ENCODE assay signal across 9 cellular contexts in genomic region chr9:113886471-113886870, GRCh38. TPM values are rescaled to one million over a fixed set of nuclear protein-coding genes. Genes with fewer than 3 reads are reported as not detected.
DNase-seq lines count a peak whose midpoint lies in the region; ATAC-seq and TF ChIP-seq lines count a peak whose summit lies in the region.
"Had no signal": no experiment of that assay in that cellular context is flagged by ENCODE, and none has a peak within 500 bp of the region (broad histone marks: within the 10 kb centered on the region; RNA-seq: fewer than 3 reads in every experiment).

No MANE protein-coding gene starts in this region.

- POLR2A ChIA-PET in SK-N-SH (lab: Yijun Ruan, JAX) = no interaction called here

- no peaks in the 10 kb centered on the region for H3K27me3 ChIP-seq in SK-N-SH (ENCODE audit: insufficient read depth)

- ATAC-seq in GM21367 (IDR thresholded peaks at IDR 0.05; ENCODE audit: unreplicated experiment) = peak; percentile 51
- ATAC-seq in GM21717 (IDR thresholded peaks at IDR 0.05; ENCODE audit: unreplicated experiment) = no peak
- no peak for ATAC-seq in HG03175 (IDR thresholded peaks at IDR 0.05; ENCODE audit: unreplicated experiment)

- peak overlapping the region; percentile 19 to 30; a peak in 3 of 4 replicates for H3K4me3 ChIP-seq in SK-N-SH (ENCODE audit: low read depth in 2 of 2, low read length in 1 of 2)
- H3K4me3 ChIP-seq in fibroblast of villous mesenchyme (ENCODE audit: low read depth, low read length) = peak overlapping the region; percentile 38
- H3K4me3 ChIP-seq in skeletal muscle cell (ENCODE audit: low read depth, low read length) = peak overlapping the region; percentile 28

- H4K20me1 ChIP-seq in SK-N-SH (ENCODE audit: insufficient read depth) = peaks cover 46% of the 10 kb centered on the region

- H3K4me1 ChIP-seq in SK-N-SH (ENCODE audit: control insufficient read depth in 1 of 2, insufficient read depth in 2 of 2, low read depth in 1 of 2, low read length in 1 of 2) = peaks cover 0 to 15% of the 10 kb centered on the region in 2 experiments; a peak in 2 of 4 replicates

- no peak for TF ChIP-seq EP300 in SK-N-SH (IDR thresholded peaks at IDR 0.05; ENCODE audit: borderline replicate concordance in 1 of 2, low read depth in 1 of 2, low read length in 1 of 2)

- peaks cover 8% of the 10 kb centered on the region for H3F3A ChIP-seq in SK-N-SH (replicated peaks; ENCODE audit: insufficient read depth)

- H2AFZ ChIP-seq in SK-N-SH (ENCODE audit: low read depth) = no peak overlapping the region

- WGBS in SK-N-SH (ENCODE audit: low lambda C conversion rate) = 27% methylated on average over 1 of the region's 1 CpG

- H3K79me2 ChIP-seq in SK-N-SH (ENCODE audit: insufficient read depth) = peaks cover 95% of the 10 kb centered on the region

- H3K4me2 ChIP-seq in SK-N-SH = peak overlapping the region; percentile 71

- no peak for TF ChIP-seq RAD21 in SK-N-SH (IDR thresholded peaks at IDR 0.05; ENCODE audit: low read length)

- DNase-seq in SK-N-SH (no peak), fibroblast of villous mesenchyme (ENCODE audit: low read depth) (peak; percentile 62), skeletal muscle cell (ENCODE audit: low read depth) (no peak), NCI-H2196 treated with DMSO at 0.1 percent for 48 hours (lab: John Stamatoyannopoulos, UW; ENCODE audit: unreplicated experiment) (no peak), midbrain (lab: John Stamatoyannopoulos, UW) (no peak)
- DNase-seq: NCI-H2081 treated with DMSO at 0.1 percent for 48 hours had no signal

- peaks cover 11 to 21% of the 10 kb centered on the region in 2 experiments for H3K36me3 ChIP-seq in SK-N-SH (replicated peaks in 1 of 2; ENCODE audit: control insufficient read depth in 1 of 2, insufficient read depth in 2 of 2, low read length in 1 of 2)

- 0 out of 2 replicates have a peak, but pooled peaks cover 13% of the 10 kb centered on the region for H3K9me3 ChIP-seq in SK-N-SH

- no peak overlapping the region; a peak in 1 of 4 replicates for H3K27ac ChIP-seq in SK-N-SH (ENCODE audit: low read depth in 2 of 2, low read length in 1 of 2)

- no peak overlapping the region for H3K9ac ChIP-seq in SK-N-SH

- H3K9me2 ChIP-seq in SK-N-SH = no peaks in the 10 kb centered on the region

- TF ChIP-seq CTCF in SK-N-SH (IDR thresholded peaks at IDR 0.05) = no peak
- no peak for TF ChIP-seq CTCF in fibroblast of villous mesenchyme (IDR thresholded peaks at IDR 0.05; ENCODE audit: insufficient read depth, low read depth, low read length)

- CTCF ChIA-PET in SK-N-SH (lab: Yijun Ruan, JAX) = interaction anchor here (0.9 kb wide), 1 partner anchor 9 kb away, joined by 5 read pairs; no protein-coding TSS in a partner anchor

TF ChIP-seq in SK-N-SH, 30 proteins besides CTCF, POLR2A, EP300 and RAD21:
- TF ChIP-seq FOXM1 (IDR thresholded peaks at IDR 0.05; ENCODE audit: low read depth) = no peak
- TF ChIP-seq RXRA (IDR thresholded peaks at IDR 0.05; ENCODE audit: borderline replicate concordance, low read depth) = no peak
- TF ChIP-seq YY1 (IDR thresholded peaks at IDR 0.05; ENCODE audit: low read depth) = no peak
- TF ChIP-seq SIN3A (IDR thresholded peaks at IDR 0.05; ENCODE audit: borderline replicate concordance, low read depth, low read length) = no peak
- TF ChIP-seq FOSL2 (IDR thresholded peaks at IDR 0.05; ENCODE audit: borderline replicate concordance, low read depth) = no peak
- TF ChIP-seq JUND (IDR thresholded peaks at IDR 0.05) = no peak
- TF ChIP-seq ELF1 (IDR thresholded peaks at IDR 0.05) = no peak
- no peak for TF ChIP-seq CHD2 (IDR thresholded peaks at IDR 0.05; ENCODE audit: low read length, partially characterized antibody)
- TF ChIP-seq TCF12 (IDR thresholded peaks at IDR 0.05) = no peak
- no peak for TF ChIP-seq RCOR1 (IDR thresholded peaks at IDR 0.05; ENCODE audit: low read length)
- TF ChIP-seq RFX5 (IDR thresholded peaks at IDR 0.05; ENCODE audit: low read length) = no peak
- TF ChIP-seq TAF1 (IDR thresholded peaks at IDR 0.05; ENCODE audit: borderline replicate concordance, low read depth, low read length) = no peak
- no peak for TF ChIP-seq USF1 (IDR thresholded peaks at IDR 0.05; ENCODE audit: borderline replicate concordance, low read depth)
- TF ChIP-seq EZH2phosphoT487 (IDR thresholded peaks at IDR 0.05; ENCODE audit: borderline replicate concordance, low read depth) = no peak
- TF ChIP-seq PBX3 (IDR thresholded peaks at IDR 0.05) = no peak
- TF ChIP-seq POLR2AphosphoS5 (IDR thresholded peaks at IDR 0.05; ENCODE audit: low read depth, low read length) = no peak
- TF ChIP-seq FOXJ3 (CRISPR knock-in tag; IDR thresholded peaks at IDR 0.05) = no peak
- no peak for TF ChIP-seq NRF1 (IDR thresholded peaks at IDR 0.05; ENCODE audit: low read depth, low read length)
TF ChIP-seq in SK-N-SH: peak in this region for 0.

RNA-seq across cellular contexts. Expression of gene ZNF618, which starts 10.4 kb away (rescaled TPM):
- polyA plus RNA-seq in SK-N-SH (2012; rRNA removed) = 5.0 and 6.2 TPM in 2 replicates
- polyA plus RNA-seq in SK-N-SH (2012; cell fraction: cytosol; rRNA removed) = 3.0 and 4.1 TPM in 2 replicates
- polyA plus RNA-seq in SK-N-SH (2012; cell fraction: nucleus; rRNA removed) = 12.1 and 12.9 TPM in 2 replicates
- total RNA-seq in fibroblast of villous mesenchyme = 12.5 and 15.1 TPM in 2 replicates
